Comparison of ENCODE assay signal across 9 cellular contexts in genomic region chr5:177362102-177362868, GRCh38. TPM values are rescaled to one million over a fixed set of nuclear protein-coding genes. Genes with fewer than 3 reads are reported as not detected.
DNase-seq lines count a peak whose midpoint lies in the region; ATAC-seq and TF ChIP-seq lines count a peak whose summit lies in the region.
"Had no signal": no experiment of that assay in that cellular context is flagged by ENCODE, and none has a peak within 500 bp of the region (broad histone marks: within the 10 kb centered on the region; RNA-seq: fewer than 3 reads in every experiment).

No MANE protein-coding gene starts in this region.

- H3K4me1 ChIP-seq in left lung (peaks cover 13 to 85% of the 10 kb centered on the region in 2 donors), upper lobe of left lung (peaks cover 27 to 64% (median 52%) of the 10 kb centered on the region in 4 donors)

- peak; percentile 42 for DNase-seq in stimulated activated CD4-positive, alpha-beta T cell treated with anti-CD3 and anti-CD28 coated beads, Interleukin-12 subunit alpha, Interleukin-12 subunit beta, amount 100 ng/mL, for 4 hours
- DNase-seq in stimulated activated CD4-positive, alpha-beta T cell treated with anti-CD3 and anti-CD28 coated beads, Interleukin-1b, Interleukin-23, amount 100 ng/mL, for 48 hours: no peak
- DNase-seq in activated naive CD4-positive, alpha-beta T cell treated with anti-CD3 and anti-CD28 coated beads for 36 hours: no peak
- DNase-seq in left lung: peak; percentile 60 to 61
- peak in 1 of 2 donors; percentile 38 for DNase-seq in upper lobe of left lung
- no peak for DNase-seq in HUDEP-2 (lab: John Stamatoyannopoulos, UW; ENCODE audit: unreplicated experiment in 76 of 76)
- DNase-seq in ureter (ENCODE audit: low spot score): no peak

- peak overlapping the region; percentile 26 to 45 for H3K4me3 ChIP-seq in left lung
- H3K4me3 ChIP-seq in upper lobe of left lung: peak overlapping the region in 3 of 4 donors; percentile 42 to 55 (median 54)

- intact Hi-C loops in activated naive CD4-positive, alpha-beta T cell treated with anti-CD3 and anti-CD28 coated beads for 36 hours (cut with micrococcal nuclease): loop anchor here (2.0 kb wide), 2 partner anchors 49 to 65 kb away; partner anchors contain the start of gene GRK6
- intact Hi-C loops in left lung (cut with DNase I): no loop called here

- CTCF ChIA-PET in activated naive CD4-positive, alpha-beta T cell treated with anti-CD3 and anti-CD28 coated beads for 36 hours (lab: Charles Lee): interaction anchor here (0.5 to 6.3 kb wide), 11 partner anchors 9 to 249 kb away, joined by 3 to 50 read pairs (median 5); no protein-coding TSS in a partner anchor

- H3K9me3 ChIP-seq in left lung (no peaks in the 10 kb centered on the region), upper lobe of left lung (no peaks in the 10 kb centered on the region)

- no peaks in the 10 kb centered on the region for H3K27me3 ChIP-seq in left lung
- no peaks in the 10 kb centered on the region for H3K27me3 ChIP-seq in upper lobe of left lung

- H3K36me3 ChIP-seq in left lung (peaks cover 0 to 7% of the 10 kb centered on the region in 2 donors), upper lobe of left lung (peaks cover 0 to under 1% (median 0%) of the 10 kb centered on the region in 4 donors)

- H3K27ac ChIP-seq in left lung (peak overlapping the region; percentile 44 to 71), upper lobe of left lung (peak overlapping the region; percentile 47 to 81 (median 65))

- TF ChIP-seq CTCF in left lung (IDR thresholded peaks at IDR 0.05) (no peak), upper lobe of left lung (IDR thresholded peaks at IDR 0.05) (no peak)

- peak overlapping the region; percentile 75 for H3K4me3 Mint-ChIP-seq in activated naive CD4-positive, alpha-beta T cell treated with anti-CD3 and anti-CD28 coated beads for 36 hours

- no peak for TF ChIP-seq POLR2A in upper lobe of left lung (IDR thresholded peaks at IDR 0.05)

- no peaks in the 10 kb centered on the region for H3K9me3 Mint-ChIP-seq in activated naive CD4-positive, alpha-beta T cell treated with anti-CD3 and anti-CD28 coated beads for 36 hours

- peaks cover 79% of the 10 kb centered on the region for H3K4me1 Mint-ChIP-seq in activated naive CD4-positive, alpha-beta T cell treated with anti-CD3 and anti-CD28 coated beads for 36 hours (ENCODE audit: low read depth)

- H3K36me3 Mint-ChIP-seq in activated naive CD4-positive, alpha-beta T cell treated with anti-CD3 and anti-CD28 coated beads for 36 hours (ENCODE audit: low read depth): peaks cover 5% of the 10 kb centered on the region

- ATAC-seq in left lung (peak; percentile 40), upper lobe of left lung (ENCODE audit: low FRiP score in 2 of 2) (peak in 1 of 2 donors; percentile 1), HG03521 (IDR thresholded peaks at IDR 0.05; ENCODE audit: unreplicated experiment) (no peak)

- 48 to 50% methylated on average over 19 of the region's 19 CpGs for WGBS in upper lobe of left lung, 2 donors

- H3K27me3 Mint-ChIP-seq in activated naive CD4-positive, alpha-beta T cell treated with anti-CD3 and anti-CD28 coated beads for 36 hours (ENCODE audit: low read depth): no peaks in the 10 kb centered on the region

- TF ChIP-seq EP300 in upper lobe of left lung (IDR thresholded peaks at IDR 0.05): no peak

- peak overlapping the region; percentile 84 for H3K27ac Mint-ChIP-seq in activated naive CD4-positive, alpha-beta T cell treated with anti-CD3 and anti-CD28 coated beads for 36 hours

RNA-seq across cellular contexts. Expression of gene RGS14, which starts 4.6 kb away (rescaled TPM):
- total RNA-seq in activated naive CD4-positive, alpha-beta T cell treated with anti-CD3 and anti-CD28 coated beads for 36 hours: 10 to 100 TPM; 34.6 to 39.2 TPM
- total RNA-seq in left lung (10 to 100 TPM; 14.2 to 28.2 TPM), upper lobe of left lung (10 to 100 TPM; 11.9 to 39.1 (median 26.6) TPM), ureter (17.3 TPM)

RNA-seq across cellular contexts. Expression of gene LMAN2, which starts 10.8 kb away (rescaled TPM):
- total RNA-seq in activated naive CD4-positive, alpha-beta T cell treated with anti-CD3 and anti-CD28 coated beads for 36 hours: 10 to 100 TPM; 82.2 to 83.9 TPM
- total RNA-seq in left lung: 100 to 1,000 TPM; 133 to 155 TPM
- total RNA-seq in upper lobe of left lung: 100 to 1,000 TPM; 134 to 263 (median 177) TPM
- 129 TPM for total RNA-seq in ureter

RNA-seq across cellular contexts. Expression of gene SLC34A1, which starts 21.9 kb away (rescaled TPM):
- total RNA-seq in activated naive CD4-positive, alpha-beta T cell treated with anti-CD3 and anti-CD28 coated beads for 36 hours: not detected
- total RNA-seq in left lung (not detected), upper lobe of left lung (not detected), ureter (not detected)
- total RNA-seq: dermis microvascular lymphatic vessel endothelial cell had no signal

RNA-seq across cellular contexts. Expression of gene PFN3, which starts 38.2 kb away (rescaled TPM):
- not detected for total RNA-seq in activated naive CD4-positive, alpha-beta T cell treated with anti-CD3 and anti-CD28 coated beads for 36 hours
- total RNA-seq in left lung (not detected), upper lobe of left lung (not detected), ureter (not detected)
- total RNA-seq: dermis microvascular lymphatic vessel endothelial cell had no signal

RNA-seq across cellular contexts. Expression of gene F12, which starts 47.1 kb away (rescaled TPM):
- total RNA-seq in activated naive CD4-positive, alpha-beta T cell treated with anti-CD3 and anti-CD28 coated beads for 36 hours: 1 to 10 TPM; 3.2 to 5.4 TPM
- total RNA-seq in left lung (1 to 10 TPM in 1 of 2 donors, under 1 TPM in 1; 0.63 to 1.1 TPM), upper lobe of left lung (1 to 10 TPM in 4 of 6 donors, under 1 TPM in 1, not detected in 1; 0.91 to 7.8 (median 2.1) TPM), ureter (1.3 TPM)

Comparison
In these comparisons a context has a peak if more than half of its experiments do, and no peak if none do; other contexts are left out.
1. DNase-seq: peak in stimulated activated CD4-positive, alpha-beta T cell treated with anti-CD3 and anti-CD28 coated beads, Interleukin-12 subunit alpha, Interleukin-12 subunit beta, amount 100 ng/mL, for 4 hours (single experiment) and left lung (2 of 2); none in stimulated activated CD4-positive, alpha-beta T cell treated with anti-CD3 and anti-CD28 coated beads, Interleukin-1b, Interleukin-23, amount 100 ng/mL, for 48 hours (single experiment), activated naive CD4-positive, alpha-beta T cell treated with anti-CD3 and anti-CD28 coated beads for 36 hours (single experiment), HUDEP-2 (0 of 76) and ureter (single experiment).